17 cellular contexts compared by ENCODE assay signal in the genomic region with DNA sequence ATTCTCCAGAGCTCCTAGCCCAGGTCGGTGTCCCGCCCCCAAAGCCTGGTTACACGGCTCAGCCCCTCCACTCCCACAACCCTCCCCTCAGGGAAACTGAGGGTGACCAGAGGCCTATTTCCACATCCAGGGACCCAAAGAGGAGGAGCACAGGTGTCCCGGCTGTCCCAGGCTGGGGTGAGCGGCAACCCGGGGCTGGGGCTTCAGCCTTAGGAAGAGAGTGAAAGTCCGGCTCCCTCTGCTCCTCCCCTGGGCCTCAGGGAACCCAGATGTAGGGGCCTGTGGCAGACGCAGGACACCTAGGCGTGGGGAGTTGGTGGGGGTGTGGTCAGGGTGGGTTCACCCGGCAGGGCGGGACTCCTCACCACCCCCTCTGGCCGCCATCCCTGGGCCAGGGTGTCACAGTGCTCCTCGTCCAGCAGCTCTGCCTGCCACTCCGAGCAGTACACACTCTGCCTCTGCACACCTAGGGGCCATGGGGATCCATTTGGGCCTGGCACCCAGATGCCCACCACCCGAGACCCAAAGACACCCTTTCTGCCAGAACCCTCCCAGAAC.
DNase-seq lines count a peak whose midpoint lies in the region; ATAC-seq and TF ChIP-seq lines count a peak whose summit lies in the region.
"Had no signal": no experiment of that assay in that cellular context is flagged by ENCODE, and none has a peak within 500 bp of the region (broad histone marks: within the 10 kb centered on the region; RNA-seq: fewer than 3 reads in every experiment).

No MANE protein-coding gene starts in this region.

- no peak overlapping the region for H3K4me3 ChIP-seq in left ventricle myocardium inferior
- no peak overlapping the region for H3K4me3 ChIP-seq in mesenchymal stem cell (ENCODE audit: insufficient read depth in 1 of 2, low read depth in 1 of 2, low read length in 2 of 2)
- no peak overlapping the region for H3K4me3 ChIP-seq in CD8-positive, alpha-beta memory T cell (ENCODE audit: low read length)
- H3K4me3 ChIP-seq: A549, GM23338 had no signal

- no peak overlapping the region for H4K91ac ChIP-seq in mesenchymal stem cell (ENCODE audit: low read length)

- H2AK5ac ChIP-seq in mesenchymal stem cell (ENCODE audit: low read length, severe bottlenecking), result no peak overlapping the region

- WGBS in mesenchymal stem cell, result 95% methylated on average over 14 of the region's 15 CpGs

- no peak overlapping the region for H3K23ac ChIP-seq in mesenchymal stem cell (ENCODE audit: low read length in 2 of 2)

- H3K9me3 Mint-ChIP-seq in central memory CD8-positive, alpha-beta T cell, result no peaks in the 10 kb centered on the region
- H3K9me3 Mint-ChIP-seq in stimulated activated effector memory CD8-positive, alpha-beta T cell treated with anti-CD3 and anti-CD28 coated beads, Interleukin-12 subunit alpha, Interleukin-12 subunit beta, amount 100 ng/mL, for 72 hours, result no peaks in the 10 kb centered on the region
- H3K9me3 Mint-ChIP-seq in WTC11, result no peaks in the 10 kb centered on the region
- no peaks in the 10 kb centered on the region for H3K9me3 Mint-ChIP-seq in CD8-positive, alpha-beta memory T cell
- H3K9me3 Mint-ChIP-seq: GM23338 had no signal

- no peaks in the 10 kb centered on the region for H3K27me3 ChIP-seq in left ventricle myocardium inferior (ENCODE audit: low read depth)
- H3K27me3 ChIP-seq in mesenchymal stem cell (ENCODE audit: control insufficient read depth in 1 of 2, insufficient read depth in 1 of 2, low read length in 2 of 2), result no peaks in the 10 kb centered on the region
- no peaks in the 10 kb centered on the region for H3K27me3 ChIP-seq in CD8-positive, alpha-beta memory T cell (ENCODE audit: insufficient read depth, low read length, poor library complexity, severe bottlenecking)

- H4K8ac ChIP-seq in mesenchymal stem cell (ENCODE audit: low read length), result no peak overlapping the region

- H3K9me3 ChIP-seq in left ventricle myocardium inferior (replicated peaks) (no peaks in the 10 kb centered on the region), mesenchymal stem cell (ENCODE audit: control insufficient read depth, low read length) (no peaks in the 10 kb centered on the region)
- no peaks in the 10 kb centered on the region for H3K9me3 ChIP-seq in CD8-positive, alpha-beta memory T cell (ENCODE audit: low read length)
- H3K9me3 ChIP-seq: A549 had no signal

- no peak overlapping the region for H2BK5ac ChIP-seq in mesenchymal stem cell (ENCODE audit: low read depth, low read length, poor library complexity, severe bottlenecking)

- no peak for DNase-seq in left ventricle myocardium inferior
- no peak for DNase-seq in Right ventricle myocardium inferior (ENCODE audit: missing footprints)
- DNase-seq in central memory CD8-positive, alpha-beta T cell (ENCODE audit: low spot score in 2 of 2), result no peak
- DNase-seq in mesenchymal stem cell, result no peak
- DNase-seq in stimulated activated effector memory CD8-positive, alpha-beta T cell treated with anti-CD3 and anti-CD28 coated beads, Interleukin-12 subunit alpha, Interleukin-12 subunit beta, amount 100 ng/mL, for 72 hours (ENCODE audit: low spot score in 2 of 2), result no peak
- no peak for DNase-seq in effector CD8-positive, alpha-beta T cell (lab: John Stamatoyannopoulos, UW)
- DNase-seq in WTC11 (ENCODE audit: low spot score), result no peak
- no peak for DNase-seq in CD8-positive, alpha-beta memory T cell
- DNase-seq: C1 segment of cervical spinal cord, KBM-7, MV-4-11, NCI-H1417, NCI-H187 treated with DMSO at 0.1 percent for 48 hours, NCI-H446, RPMI8226 had no signal

- H3K4ac ChIP-seq in mesenchymal stem cell (ENCODE audit: low read depth in 1 of 2, low read length in 2 of 2), result no peak overlapping the region

- ATAC-seq in Right ventricle myocardium inferior (no peak), WTC11 (no peak)
- ATAC-seq in central memory CD8-positive, alpha-beta T cell (replicated peaks; ENCODE audit: extremely low read depth, poor library complexity, severe bottlenecking), result no peak
- ATAC-seq in stimulated activated effector memory CD8-positive, alpha-beta T cell treated with anti-CD3 and anti-CD28 coated beads, Interleukin-12 subunit alpha, Interleukin-12 subunit beta, amount 100 ng/mL, for 72 hours, result peak; percentile 31

- H3K9ac ChIP-seq in mesenchymal stem cell (ENCODE audit: low read length), result no peak overlapping the region

- POLR2A ChIA-PET in WTC11 (lab: Charles Lee), result interaction anchor here (0.6 kb wide), 1 partner anchor 230 kb away, joined by 4 read pairs; no protein-coding TSS in a partner anchor
- POLR2A ChIA-PET in CD8-positive, alpha-beta memory T cell (lab: Charles Lee), result no interaction called here

- peaks cover 12% of the 10 kb centered on the region for H3K36me3 Mint-ChIP-seq in central memory CD8-positive, alpha-beta T cell (ENCODE audit: insufficient read depth)
- H3K36me3 Mint-ChIP-seq in stimulated activated effector memory CD8-positive, alpha-beta T cell treated with anti-CD3 and anti-CD28 coated beads, Interleukin-12 subunit alpha, Interleukin-12 subunit beta, amount 100 ng/mL, for 72 hours, result peaks cover 24% of the 10 kb centered on the region
- no peaks in the 10 kb centered on the region for H3K36me3 Mint-ChIP-seq in WTC11
- H3K36me3 Mint-ChIP-seq in CD8-positive, alpha-beta memory T cell, result peaks cover 0 to 39% (median 12%) of the 10 kb centered on the region in 3 donors

- no peak overlapping the region for H2AFZ ChIP-seq in mesenchymal stem cell (ENCODE audit: low read depth, low read length)
- H2AFZ ChIP-seq: GM23338 had no signal

- TF ChIP-seq CTCF in left ventricle myocardium inferior (IDR thresholded peaks at IDR 0.05; ENCODE audit: borderline replicate concordance) (no peak), WTC11 (IDR thresholded peaks at IDR 0.05) (no peak)

- intact Hi-C loops in left ventricle myocardium inferior (cut with micrococcal nuclease), result no loop called here
- intact Hi-C loops in Right ventricle myocardium inferior (cut with DNase I), result no loop called here

- H3K27ac ChIP-seq in left ventricle myocardium inferior (replicated peaks) (peak overlapping the region; percentile 81), mesenchymal stem cell (ENCODE audit: low read length, poor library complexity, severe bottlenecking) (no peak overlapping the region)
- H3K27ac ChIP-seq in CD8-positive, alpha-beta memory T cell (ENCODE audit: low read depth, low read length), result no peak overlapping the region
- H3K27ac ChIP-seq: A549 had no signal

- H2BK120ac ChIP-seq in mesenchymal stem cell (ENCODE audit: low read depth, low read length), result no peak overlapping the region

- H3K27me3 Mint-ChIP-seq in central memory CD8-positive, alpha-beta T cell, result no peaks in the 10 kb centered on the region
- H3K27me3 Mint-ChIP-seq in WTC11 (ENCODE audit: low read depth), result no peaks in the 10 kb centered on the region
- H3K27me3 Mint-ChIP-seq in CD8-positive, alpha-beta memory T cell, result no peaks in the 10 kb centered on the region

- CTCF ChIA-PET in WTC11 (lab: Charles Lee), result interaction anchor here (0.7 to 1.9 kb wide), 6 partner anchors 13 to 179 kb away, joined by 3 to 7 read pairs (median 4); a partner anchor contains a TSS
- CTCF ChIA-PET in CD8-positive, alpha-beta memory T cell (lab: Charles Lee), result no interaction called here

- H3K4me2 ChIP-seq in mesenchymal stem cell (ENCODE audit: low read length, poor library complexity, severe bottlenecking), result no peak overlapping the region
- H3K4me2 ChIP-seq: A549, GM23338 had no signal

- H2BK15ac ChIP-seq in mesenchymal stem cell (ENCODE audit: low read depth, poor library complexity, severe bottlenecking), result peak overlapping the region; percentile 13

- no peak overlapping the region for H2BK12ac ChIP-seq in mesenchymal stem cell (ENCODE audit: low read length in 2 of 2)

- no peak overlapping the region for H3K4me3 Mint-ChIP-seq in central memory CD8-positive, alpha-beta T cell
- no peak overlapping the region for H3K4me3 Mint-ChIP-seq in stimulated activated effector memory CD8-positive, alpha-beta T cell treated with anti-CD3 and anti-CD28 coated beads, Interleukin-12 subunit alpha, Interleukin-12 subunit beta, amount 100 ng/mL, for 72 hours
- no peak overlapping the region for H3K4me3 Mint-ChIP-seq in WTC11
- H3K4me3 Mint-ChIP-seq in CD8-positive, alpha-beta memory T cell, result no peak overlapping the region
- H3K4me3 Mint-ChIP-seq: GM23338 had no signal

- peaks cover 4% of the 10 kb centered on the region for H3K79me1 ChIP-seq in mesenchymal stem cell (replicated peaks; ENCODE audit: low read length, poor library complexity, severe bottlenecking)

- no peak overlapping the region for H3K18ac ChIP-seq in mesenchymal stem cell (ENCODE audit: low read depth in 1 of 2, low read length in 2 of 2)

- H3K36me3 ChIP-seq in left ventricle myocardium inferior, result peaks cover 20% of the 10 kb centered on the region
- H3K36me3 ChIP-seq in mesenchymal stem cell (ENCODE audit: control insufficient read depth in 1 of 2, insufficient read depth in 2 of 2, low read depth in 1 of 2, low read length in 2 of 2), result peaks cover 38 to 59% of the 10 kb centered on the region in 2 experiments
- H3K36me3 ChIP-seq in CD8-positive, alpha-beta memory T cell (ENCODE audit: insufficient read depth, low read length), result peaks cover 5% of the 10 kb centered on the region

- no peaks in the 10 kb centered on the region for H3K4me1 Mint-ChIP-seq in central memory CD8-positive, alpha-beta T cell
- H3K4me1 Mint-ChIP-seq in stimulated activated effector memory CD8-positive, alpha-beta T cell treated with anti-CD3 and anti-CD28 coated beads, Interleukin-12 subunit alpha, Interleukin-12 subunit beta, amount 100 ng/mL, for 72 hours, result no peaks in the 10 kb centered on the region
- 0 out of 2 replicates have a peak, but pooled peaks cover 4% of the 10 kb centered on the region for H3K4me1 Mint-ChIP-seq in WTC11
- H3K4me1 Mint-ChIP-seq in CD8-positive, alpha-beta memory T cell, result no peaks in the 10 kb centered on the region

- peak overlapping the region; percentile 74 for H3K27ac Mint-ChIP-seq in central memory CD8-positive, alpha-beta T cell (ENCODE audit: low read depth)
- H3K27ac Mint-ChIP-seq in stimulated activated effector memory CD8-positive, alpha-beta T cell treated with anti-CD3 and anti-CD28 coated beads, Interleukin-12 subunit alpha, Interleukin-12 subunit beta, amount 100 ng/mL, for 72 hours, result no peak overlapping the region
- no peak overlapping the region for H3K27ac Mint-ChIP-seq in WTC11
- H3K27ac Mint-ChIP-seq in CD8-positive, alpha-beta memory T cell, result peak overlapping the region in 1 of 8 donors; percentile 38
- H3K27ac Mint-ChIP-seq: GM23338 had no signal

- peaks cover 57% of the 10 kb centered on the region for H3K4me1 ChIP-seq in left ventricle myocardium inferior
- H3K4me1 ChIP-seq in mesenchymal stem cell (ENCODE audit: control insufficient read depth, insufficient read depth, low read depth, low read length), result peaks cover 6% of the 10 kb centered on the region
- H3K4me1 ChIP-seq in CD8-positive, alpha-beta memory T cell (ENCODE audit: insufficient read depth, low read length), result no peaks in the 10 kb centered on the region
- H3K4me1 ChIP-seq: A549 had no signal

- no peak overlapping the region for H3K14ac ChIP-seq in mesenchymal stem cell (ENCODE audit: low read length in 2 of 2)

TF ChIP-seq in WTC11, 78 proteins besides CTCF, POLR2A, EP300 and RAD21 (continues in another document):
- TF ChIP-seq CBFB (CRISPR knock-in tag; IDR thresholded peaks at IDR 0.05; ENCODE audit: low read depth), result no peak
